8 cellular contexts compared by ENCODE assay signal in the genomic region with DNA sequence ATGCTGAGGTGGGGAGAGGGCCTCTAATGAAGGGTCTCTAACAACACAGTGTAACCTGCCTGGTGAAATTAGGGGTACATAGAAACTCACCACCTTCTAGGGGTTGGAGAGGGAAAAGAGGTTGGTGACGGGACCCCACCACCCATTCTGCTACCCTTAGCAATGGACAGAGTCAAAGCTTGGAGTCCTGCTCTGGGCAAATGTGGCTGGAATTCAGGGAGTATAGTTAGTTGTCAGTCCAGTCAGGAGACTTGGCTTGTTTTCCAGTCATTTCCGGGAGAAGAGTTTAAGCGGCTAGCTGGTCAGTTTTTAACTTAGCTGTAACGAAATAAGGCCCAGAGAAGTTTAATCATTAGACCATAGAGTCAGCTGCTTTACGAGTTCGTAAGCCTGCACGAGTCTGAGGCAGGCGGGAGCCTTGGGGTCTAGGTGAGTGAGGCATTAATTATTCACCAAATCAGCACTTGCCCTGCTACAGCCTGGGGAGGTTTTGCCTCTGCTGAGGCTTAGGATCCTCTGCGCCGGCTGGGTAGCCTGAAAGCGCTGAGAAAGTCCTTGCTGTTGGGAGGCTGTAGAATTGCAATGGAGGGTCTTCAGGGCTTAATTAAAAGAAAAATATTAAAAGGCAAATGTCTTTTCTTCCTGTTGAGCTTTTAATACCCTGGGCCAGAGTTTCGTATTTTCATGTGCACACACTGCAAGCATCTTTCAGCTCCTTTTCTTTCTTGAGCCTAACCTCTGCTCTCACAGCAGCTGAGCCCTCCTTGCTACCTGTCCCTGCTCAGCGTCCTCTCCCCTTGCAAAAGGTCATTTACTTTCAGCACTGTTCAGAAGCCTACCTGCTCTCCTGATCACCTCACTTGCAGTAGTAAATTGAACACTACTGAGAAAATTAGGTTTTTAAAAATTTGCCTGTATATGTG. TPM values are rescaled to one million over a fixed set of nuclear protein-coding genes. Genes with fewer than 3 reads are reported as not detected.
DNase-seq lines count a peak whose midpoint lies in the region; ATAC-seq and TF ChIP-seq lines count a peak whose summit lies in the region.

No MANE protein-coding gene starts in this region.

- no peaks in the 10 kb centered on the region for H4K20me1 ChIP-seq in OCI-LY3 (ENCODE audit: insufficient read depth, low read length)
- no peaks in the 10 kb centered on the region for H4K20me1 ChIP-seq in smooth muscle cell (ENCODE audit: low read depth)

- H3K9ac ChIP-seq in OCI-LY3 (ENCODE audit: low read length), result no peak overlapping the region
- no peak overlapping the region for H3K9ac ChIP-seq in smooth muscle cell (ENCODE audit: low read depth)

- H3K79me2 ChIP-seq in OCI-LY3 (ENCODE audit: low read length) (no peaks in the 10 kb centered on the region), smooth muscle cell (ENCODE audit: low read depth) (peaks cover 15% of the 10 kb centered on the region)

- DNase-seq in left ventricle myocardium inferior (no peak), smooth muscle cell (lab: John Stamatoyannopoulos, UW; ENCODE audit: unreplicated experiment) (no peak), erythroblast (lab: John Stamatoyannopoulos, UW) (no peak), vagina (ENCODE audit: extremely low spot score in 2 of 2) (no peak), dedifferentiated amniotic fluid mesenchymal stem cell (ENCODE audit: extremely low spot score) (no peak), activated gamma-delta T cell treated with Interleukin-2 at 50 U/mL for 16 hours (no peak)

- H3K4me1 ChIP-seq in OCI-LY3 (ENCODE audit: low read length), result no peaks in the 10 kb centered on the region
- H3K4me1 ChIP-seq in left ventricle myocardium inferior, result peaks cover 58% of the 10 kb centered on the region
- peaks cover 25% of the 10 kb centered on the region for H3K4me1 ChIP-seq in smooth muscle cell (ENCODE audit: low read depth)
- peaks cover 28% of the 10 kb centered on the region for H3K4me1 ChIP-seq in vagina

- peak; percentile 89 for ATAC-seq in GM19438 (IDR thresholded peaks at IDR 0.05; ENCODE audit: low read depth, unreplicated experiment)

- H3K36me3 ChIP-seq in OCI-LY3 (replicated peaks; ENCODE audit: low read depth, low read length) (no peaks in the 10 kb centered on the region), left ventricle myocardium inferior (no peaks in the 10 kb centered on the region), smooth muscle cell (ENCODE audit: low read depth) (no peaks in the 10 kb centered on the region), vagina (no peaks in the 10 kb centered on the region)

- H3K9me3 ChIP-seq in OCI-LY3 (ENCODE audit: insufficient read depth, low read length), result no peaks in the 10 kb centered on the region
- no peaks in the 10 kb centered on the region for H3K9me3 ChIP-seq in left ventricle myocardium inferior (replicated peaks)
- H3K9me3 ChIP-seq in smooth muscle cell (replicated peaks; ENCODE audit: low read depth), result no peaks in the 10 kb centered on the region
- no peaks in the 10 kb centered on the region for H3K9me3 ChIP-seq in vagina

- H3K27ac ChIP-seq in OCI-LY3 (ENCODE audit: low read length) (no peak overlapping the region), left ventricle myocardium inferior (replicated peaks) (peak overlapping the region; percentile 87), smooth muscle cell (ENCODE audit: low read depth) (peak overlapping the region; percentile 4), vagina (no peak overlapping the region)

- H3K4me2 ChIP-seq in OCI-LY3 (ENCODE audit: low read length) (no peak overlapping the region), smooth muscle cell (peak overlapping the region; percentile 89)

- H3K4me3 ChIP-seq in OCI-LY3 (ENCODE audit: low read length) (no peak overlapping the region), left ventricle myocardium inferior (peak overlapping the region; percentile 81), smooth muscle cell (peak overlapping the region; percentile 72), vagina (no peak overlapping the region)

- H2AFZ ChIP-seq in OCI-LY3 (ENCODE audit: low read depth, low read length), result peak overlapping the region; percentile 45; the same call in 1 of the 2 replicates
- H2AFZ ChIP-seq in smooth muscle cell (ENCODE audit: low read depth), result no peak overlapping the region

- TF ChIP-seq CTCF in OCI-LY3 (IDR thresholded peaks at IDR 0.05; ENCODE audit: low read depth, low read length), result no peak
- TF ChIP-seq CTCF in left ventricle myocardium inferior (IDR thresholded peaks at IDR 0.05; ENCODE audit: borderline replicate concordance), result no peak
- no peak for TF ChIP-seq CTCF in smooth muscle cell (IDR thresholded peaks at IDR 0.05; ENCODE audit: borderline replicate concordance, insufficient read depth, poor library complexity, severe bottlenecking)
- TF ChIP-seq CTCF in vagina (IDR thresholded peaks at IDR 0.05), result no peak

- TF ChIP-seq POLR2A in erythroblast (IDR thresholded peaks at IDR 0.05; ENCODE audit: low read length) (no peak), vagina (IDR thresholded peaks at IDR 0.05) (no peak)

- peaks cover 18% of the 10 kb centered on the region for H3F3A ChIP-seq in smooth muscle cell (ENCODE audit: low read depth)

- no peaks in the 10 kb centered on the region for H3K27me3 ChIP-seq in OCI-LY3 (ENCODE audit: low read depth, low read length)
- H3K27me3 ChIP-seq in left ventricle myocardium inferior (ENCODE audit: low read depth), result peaks cover 5% of the 10 kb centered on the region
- H3K27me3 ChIP-seq in smooth muscle cell (ENCODE audit: low read depth), result no peaks in the 10 kb centered on the region
- H3K27me3 ChIP-seq in vagina, result no peaks in the 10 kb centered on the region

- WGBS in smooth muscle cell (ENCODE audit: low lambda C conversion rate), result 29% methylated on average over 13 of the region's 13 CpGs

- intact Hi-C loops in left ventricle myocardium inferior (cut with micrococcal nuclease) (no loop called here), vagina (cut with DNase I) (loop anchor here (10.0 kb wide), 1 partner anchor 60 kb away; no protein-coding TSS in a partner anchor)

RNA-seq across cellular contexts. Expression of gene LAMB1, which starts 1.5 kb away (rescaled TPM):
- total RNA-seq in left ventricle myocardium inferior, result 60.0 TPM
- total RNA-seq in smooth muscle cell, result 244 and 306 TPM in 2 replicates
- 191 and 246 TPM in 2 replicates for polyA plus RNA-seq in smooth muscle cell
- 152 TPM for total RNA-seq in vagina

Comparison
In these comparisons a context has a peak if more than half of its experiments do, and no peak if none do; other contexts are left out.
1. H3K27ac ChIP-seq: peak in left ventricle myocardium inferior (single experiment) and smooth muscle cell (single experiment); none in OCI-LY3 (single experiment) and vagina (single experiment).
2. H3K4me3 ChIP-seq: peak in left ventricle myocardium inferior (single experiment) and smooth muscle cell (single experiment); none in OCI-LY3 (single experiment) and vagina (0 of 2).